Comparison of ENCODE assay signal across 11 cellular contexts in genomic region chr2:201440182-201440581, GRCh38. TPM values are rescaled to one million over a fixed set of nuclear protein-coding genes. Genes with fewer than 3 reads are reported as not detected.
DNase-seq lines count a peak whose midpoint lies in the region; ATAC-seq, FAIRE-seq and TF ChIP-seq lines count a peak whose summit lies in the region.
"Had no signal": no experiment of that assay in that cellular context is flagged by ENCODE, and none has a peak within 500 bp of the region (broad histone marks: within the 10 kb centered on the region; RNA-seq: fewer than 3 reads in every experiment).

No MANE protein-coding gene starts in this region.

- peaks cover 20% of the 10 kb centered on the region for H3K79me2 ChIP-seq in K562 (ENCODE audit: control insufficient read depth, insufficient read depth, low read length)

- FAIRE-seq in K562 (lab: Jason Lieb, UNC), result peak; percentile 96

- H3K36me3 ChIP-seq in K562 (ENCODE audit: control insufficient read depth, insufficient read depth, low read length), result no peaks in the 10 kb centered on the region; the same call in 2 of the 3 replicates

- H3K4me1 ChIP-seq in K562 (replicated peaks in 1 of 2; ENCODE audit: control insufficient read depth in 2 of 2, insufficient read depth in 2 of 2, low read length in 2 of 2), result peaks cover 5 to 20% of the 10 kb centered on the region in 2 experiments; a peak in 4 of 5 replicates

- H3K27ac ChIP-seq in K562 (ENCODE audit: extremely low read depth, low read depth, low read length), result no peak overlapping the region
- H3K27ac ChIP-seq: SK-N-MC had no signal

- ATAC-seq in K562 (peak; percentile 93), HG03139 (IDR thresholded peaks at IDR 0.05; ENCODE audit: unreplicated experiment) (no peak)

- no peak overlapping the region for H2AFZ ChIP-seq in K562 (ENCODE audit: low read depth, low read length)

- intact Hi-C loops in K562 (cut with micrococcal nuclease), result no loop called here

- in situ Hi-C loops in K562 (cut with MboI), result no loop called here

- no peak for TF ChIP-seq RAD21 in K562 (CRISPR knock-in tag; conservative IDR thresholded peaks at IDR 0.05 in 1 of 2, IDR thresholded peaks at IDR 0.05 in 1 of 2)

- no peak overlapping the region for H3K4me3 ChIP-seq in K562
- H3K4me3 ChIP-seq: SK-N-MC had no signal

- TF ChIP-seq EP300 in K562 (IDR thresholded peaks at IDR 0.05; ENCODE audit: low read length), result peak; percentile 97

- no peaks in the 10 kb centered on the region for H3K9me1 ChIP-seq in K562 (ENCODE audit: control insufficient read depth, insufficient read depth, low read length)

- H3K9me3 ChIP-seq in K562 (replicated peaks; ENCODE audit: control insufficient read depth, insufficient read depth, low read depth, low read length), result no peaks in the 10 kb centered on the region

- TF ChIP-seq CTCF in K562 (IDR thresholded peaks at IDR 0.05 in 2 of 3, conservative IDR thresholded peaks at IDR 0.05 in 1 of 3; ENCODE audit: insufficient read depth in 2 of 3, low read depth in 1 of 3, low read length in 3 of 3), result no peak
- TF ChIP-seq CTCF in GM10248 (IDR thresholded peaks at IDR 0.05; ENCODE audit: control extremely low read depth, extremely low read depth, low read depth, missing control alignments), result no peak

- H3K4me2 ChIP-seq in K562 (ENCODE audit: insufficient read depth, low read length), result no peak overlapping the region; the same call in 1 of the 2 replicates

- CTCF ChIA-PET in K562 (lab: Yijun Ruan, JAX; ENCODE audit: low intra/inter-chr PET ratio) (no interaction called here), GM10248 (lab: Yijun Ruan, JAX) (interaction anchor here (1.0 kb wide), 1 partner anchor 76 kb away, joined by 3 read pairs; no protein-coding TSS in a partner anchor)

- no peaks in the 10 kb centered on the region for H4K20me1 ChIP-seq in K562 (replicated peaks; ENCODE audit: control insufficient read depth, insufficient read depth, low read length)

- DNase-seq in CMK (ENCODE audit: low read depth) (peak; percentile 73), NCI-H1105 treated with DMSO at 0.1 percent for 48 hours (lab: John Stamatoyannopoulos, UW) (peak; percentile 84), K562 (ENCODE audit: extremely low read depth in 1 of 4, low spot score in 3 of 4) (peak; percentile 69 to 87 (median 76)), left kidney (ENCODE audit: low read depth, low spot score) (peak; percentile 26), kidney glomerular epithelial cell (lab: John Stamatoyannopoulos, UW) (no peak), NAMALWA (ENCODE audit: low spot score) (no peak), GM10248 (ENCODE audit: extremely low spot score) (no peak)
- DNase-seq: anterior cingulate cortex, NCI-H146 had no signal

- 0% methylated on average over 1 of the region's 1 CpG for WGBS in K562 (ENCODE audit: insufficient coverage, low coverage, missing lambda C conversion rate)

- H3K27me3 ChIP-seq in K562 (ENCODE audit: control insufficient read depth in 2 of 2, insufficient read depth in 2 of 2, low read length in 2 of 2), result no peaks in the 10 kb centered on the region

- no peak overlapping the region for H3K9ac ChIP-seq in K562 (ENCODE audit: insufficient read depth in 1 of 2, low read depth in 2 of 2, low read length in 2 of 2)

- BruUV-seq in K562 (replicated peaks; lab: Mats Ljungman, UMichigan), result no TSS peak

- TF ChIP-seq POLR2A in K562 (conservative IDR thresholded peaks at IDR 0.05), result no peak

- POLR2A ChIA-PET in K562 (lab: Yijun Ruan, JAX) (interaction anchor here (0.6 to 2.5 kb wide), 6 partner anchors 9 to 317 kb away, joined by 3 to 17 read pairs (median 4); partner anchors contain the start of genes STRADB and TRAK2), GM10248 (lab: Yijun Ruan, JAX) (no interaction called here)

TF ChIP-seq in K562, 482 proteins besides CTCF, POLR2A, EP300 and RAD21 (continues in another document):
- no peak for TF ChIP-seq CBX5 (IDR thresholded peaks at IDR 0.05; ENCODE audit: borderline replicate concordance, low read depth)
- TF ChIP-seq PKNOX1 (IDR thresholded peaks at IDR 0.05), result 0 out of 2 replicates have a peak, but pooled peaks have one; percentile 21
- TF ChIP-seq ZNF41 (CRISPR knock-in tag; conservative IDR thresholded peaks at IDR 0.05), result no peak
- TF ChIP-seq SREBF2 (CRISPR knock-in tag; IDR thresholded peaks at IDR 0.05), result no peak
- TF ChIP-seq MEF2A (IDR thresholded peaks at IDR 0.05; ENCODE audit: control insufficient read depth, low read depth, low read length), result peak; percentile 50; the same call in 1 of the 2 replicates
- TF ChIP-seq NBN (IDR thresholded peaks at IDR 0.05; ENCODE audit: low read depth), result peak; percentile 81; the same call in 1 of the 2 replicates
- peak in 1 of 2 experiments; percentile 42; a peak in 1 of 3 replicates for TF ChIP-seq CBX3 (IDR thresholded peaks at IDR 0.05; ENCODE audit: borderline replicate concordance in 1 of 2, low read length in 2 of 2)
- TF ChIP-seq SMARCC2 (IDR thresholded peaks at IDR 0.05; ENCODE audit: low read depth), result peak; percentile 82
- TF ChIP-seq, protein P1, sequence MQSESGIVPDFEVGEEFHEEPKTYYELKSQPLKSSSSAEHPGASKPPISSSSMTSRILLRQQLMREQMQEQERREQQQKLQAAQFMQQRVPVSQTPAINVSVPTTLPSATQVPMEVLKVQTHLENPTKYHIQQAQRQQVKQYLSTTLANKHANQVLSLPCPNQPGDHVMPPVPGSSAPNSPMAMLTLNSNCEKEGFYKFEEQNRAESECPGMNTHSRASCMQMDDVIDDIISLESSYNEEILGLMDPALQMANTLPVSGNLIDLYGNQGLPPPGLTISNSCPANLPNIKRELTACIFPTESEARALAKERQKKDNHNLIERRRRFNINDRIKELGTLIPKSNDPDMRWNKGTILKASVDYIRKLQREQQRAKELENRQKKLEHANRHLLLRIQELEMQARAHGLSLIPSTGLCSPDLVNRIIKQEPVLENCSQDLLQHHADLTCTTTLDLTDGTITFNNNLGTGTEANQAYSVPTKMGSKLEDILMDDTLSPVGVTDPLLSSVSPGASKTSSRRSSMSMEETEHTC (IDR thresholded peaks at IDR 0.05), result no peak
- no peak for TF ChIP-seq FOXP1 (CRISPR knock-in tag; IDR thresholded peaks at IDR 0.05)

RNA-seq across cellular contexts. Expression of gene TRAK2, which starts 11.1 kb away (rescaled TPM):
- total RNA-seq in K562 (2011; cell fraction: chromatin; rRNA removed; ENCODE audit: low replicate concordance), result 19.4 and 45.0 TPM in 2 replicates
- 7.0 and 10.0 TPM in 2 replicates for total RNA-seq in K562 (2011; cell fraction: nucleolus; rRNA removed)
- 16.4 and 22.6 TPM in 2 replicates for total RNA-seq in K562 (2011; cell fraction: nucleoplasm; rRNA removed)
- total RNA-seq in K562 (2014; rRNA removed) (4.8 and 4.9 TPM in 2 replicates), K562 (2014; rRNA removed; fragmentation: Illumina TruSeq; extraction: Trizol) (10.4 and 11.0 TPM in 2 replicates), K562 (2015; rRNA removed; fragmentation: Illumina TruSeq; extraction: Trizol) (7.1 and 7.3 TPM in 2 replicates), K562 (2021) (8.5 and 8.6 TPM in 2 replicates)
- polyA plus RNA-seq in K562 (2011; rRNA removed) (8.1 and 9.0 TPM in 2 replicates), K562 (2014; fragmentation: Illumina TruSeq; extraction: Trizol) (7.9 and 9.3 TPM in 2 replicates), K562 (2014; fragmentation: Nextera tagmentation; extraction: Ambion mirVana) (1 to 10 TPM; 3.4 to 5.6 TPM), K562 (2014; rRNA removed) (6.5 and 6.7 TPM in 2 replicates)
- polyA plus RNA-seq in K562 (2011; cell fraction: cytosol; rRNA removed), result 2.4 and 4.6 TPM in 2 replicates
- polyA plus RNA-seq in K562 (2011; cell fraction: nucleus; rRNA removed), result 11.1 and 18.4 TPM in 2 replicates
- polyA plus RNA-seq in K562 (2012), result 4.5 and 18.2 TPM in 2 replicates
- 22.7 and 29.0 TPM in 2 replicates for polyA minus RNA-seq in K562 (2011; rRNA and poly(A)+ RNA removed)
- polyA minus RNA-seq in K562 (2011; cell fraction: cytosol; rRNA and poly(A)+ RNA removed), result 2.9 and 6.2 TPM in 2 replicates
- 13.2 and 36.2 TPM in 2 replicates for polyA minus RNA-seq in K562 (2011; cell fraction: nucleus; rRNA and poly(A)+ RNA removed)

RNA-seq across cellular contexts. Expression of gene STRADB, which starts 11.4 kb away (rescaled TPM):
- 9.3 and 17.8 TPM in 2 replicates for total RNA-seq in K562 (2011; cell fraction: chromatin; rRNA removed; ENCODE audit: low replicate concordance)
- total RNA-seq in K562 (2011; cell fraction: nucleolus; rRNA removed), result 3.2 and 4.6 TPM in 2 replicates
- 8.6 and 15.1 TPM in 2 replicates for total RNA-seq in K562 (2011; cell fraction: nucleoplasm; rRNA removed)
- 10.1 and 12.2 TPM in 2 replicates for total RNA-seq in K562 (2014; rRNA removed)
- 26.4 and 27.6 TPM in 2 replicates for total RNA-seq in K562 (2014; rRNA removed; fragmentation: Illumina TruSeq; extraction: Trizol)
- 28.6 and 30.6 TPM in 2 replicates for total RNA-seq in K562 (2015; rRNA removed; fragmentation: Illumina TruSeq; extraction: Trizol)
- 15.7 and 16.5 TPM in 2 replicates for total RNA-seq in K562 (2021)
- polyA plus RNA-seq in K562 (2011; rRNA removed), result 21.3 and 22.0 TPM in 2 replicates
- 5.8 and 13.3 TPM in 2 replicates for polyA plus RNA-seq in K562 (2011; cell fraction: cytosol; rRNA removed)
- 9.0 and 16.4 TPM in 2 replicates for polyA plus RNA-seq in K562 (2011; cell fraction: nucleus; rRNA removed)
- 18.4 and 29.0 TPM in 2 replicates for polyA plus RNA-seq in K562 (2012)
- polyA plus RNA-seq in K562 (2014; fragmentation: Illumina TruSeq; extraction: Trizol), result 22.4 and 27.5 TPM in 2 replicates
- polyA plus RNA-seq in K562 (2014; fragmentation: Nextera tagmentation; extraction: Ambion mirVana), result 1 to 10 TPM; 6.9 to 9.1 TPM
- 11.3 and 21.0 TPM in 2 replicates for polyA plus RNA-seq in K562 (2014; rRNA removed)
- 15.7 and 16.3 TPM in 2 replicates for polyA minus RNA-seq in K562 (2011; rRNA and poly(A)+ RNA removed)
- polyA minus RNA-seq in K562 (2011; cell fraction: cytosol; rRNA and poly(A)+ RNA removed), result 6.3 and 11.7 TPM in 2 replicates
- polyA minus RNA-seq in K562 (2011; cell fraction: nucleus; rRNA and poly(A)+ RNA removed), result 3.6 and 8.8 TPM in 2 replicates

Comparison
In these comparisons a context has a peak if more than half of its experiments do, and no peak if none do; other contexts are left out.
1. DNase-seq: peak in CMK (single experiment), NCI-H1105 treated with DMSO at 0.1 percent for 48 hours (single experiment), K562 (4 of 4) and left kidney (single experiment); none in kidney glomerular epithelial cell (single experiment), NAMALWA (single experiment) and GM10248 (single experiment).